Comparison of ENCODE assay signal across 1 cellular context in the genomic region with DNA sequence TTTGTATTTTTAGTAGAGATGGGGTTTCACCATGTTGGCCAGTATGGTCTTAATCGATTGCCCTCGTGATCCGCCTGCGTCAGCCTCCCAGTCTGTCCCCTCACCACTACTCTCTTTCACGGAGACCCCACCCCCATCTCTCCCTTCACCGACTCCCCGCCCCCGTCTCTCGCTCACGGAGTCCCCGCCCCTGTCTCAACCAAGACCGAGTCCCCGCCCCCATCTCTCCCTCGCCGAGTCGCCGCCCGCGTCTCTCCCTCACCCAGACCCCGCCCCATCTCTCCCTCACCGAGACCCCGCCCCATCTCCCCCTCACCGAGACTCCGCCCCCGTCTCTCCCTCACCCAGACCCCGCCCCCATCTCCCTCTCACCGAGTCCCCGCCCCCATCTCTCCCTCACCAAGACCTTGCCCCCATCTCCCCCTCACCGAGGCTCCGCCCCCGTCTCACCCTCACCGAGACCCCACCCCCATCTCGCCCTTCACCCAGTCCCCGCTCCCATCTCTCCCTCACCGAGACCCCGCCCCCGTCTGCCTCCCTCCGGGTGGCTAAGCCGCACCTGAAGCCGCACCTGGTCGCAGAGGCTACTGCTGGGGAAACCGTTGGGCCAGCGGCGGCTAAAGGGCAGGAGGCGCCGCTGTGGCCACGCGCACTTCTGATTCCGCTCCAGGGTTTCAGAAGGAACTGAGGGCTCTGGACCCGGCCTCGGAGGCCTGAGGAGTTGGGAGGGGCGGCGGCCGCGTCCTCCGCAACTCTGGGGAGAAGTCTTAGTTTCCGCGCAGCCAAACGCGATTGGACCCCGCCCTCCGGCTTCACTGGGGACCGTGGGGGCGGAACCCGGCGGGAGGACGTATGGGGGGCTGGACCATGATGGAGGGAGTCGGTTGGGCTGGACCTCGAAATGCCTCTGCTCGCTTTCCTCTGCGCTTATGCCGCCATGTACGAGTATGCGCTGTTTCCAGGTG.
TF ChIP-seq lines count a peak whose summit lies in the region.

No MANE protein-coding gene starts in this region.

TF ChIP-seq in HepG2, 621 proteins besides CTCF, POLR2A, EP300 and RAD21 (continued from another document and continues in another):
- TF ChIP-seq ZBTB40 (IDR thresholded peaks at IDR 0.05), result no peak
- 0 out of 2 replicates have a peak, but pooled peaks have one; percentile 21 for TF ChIP-seq ZBTB40 (CRISPR knock-in tag; IDR thresholded peaks at IDR 0.05)
- TF ChIP-seq ZNF143 (CRISPR knock-in tag; IDR thresholded peaks at IDR 0.05), result no peak
- TF ChIP-seq RFX1 (IDR thresholded peaks at IDR 0.05), result no peak
- TF ChIP-seq, protein P1, sequence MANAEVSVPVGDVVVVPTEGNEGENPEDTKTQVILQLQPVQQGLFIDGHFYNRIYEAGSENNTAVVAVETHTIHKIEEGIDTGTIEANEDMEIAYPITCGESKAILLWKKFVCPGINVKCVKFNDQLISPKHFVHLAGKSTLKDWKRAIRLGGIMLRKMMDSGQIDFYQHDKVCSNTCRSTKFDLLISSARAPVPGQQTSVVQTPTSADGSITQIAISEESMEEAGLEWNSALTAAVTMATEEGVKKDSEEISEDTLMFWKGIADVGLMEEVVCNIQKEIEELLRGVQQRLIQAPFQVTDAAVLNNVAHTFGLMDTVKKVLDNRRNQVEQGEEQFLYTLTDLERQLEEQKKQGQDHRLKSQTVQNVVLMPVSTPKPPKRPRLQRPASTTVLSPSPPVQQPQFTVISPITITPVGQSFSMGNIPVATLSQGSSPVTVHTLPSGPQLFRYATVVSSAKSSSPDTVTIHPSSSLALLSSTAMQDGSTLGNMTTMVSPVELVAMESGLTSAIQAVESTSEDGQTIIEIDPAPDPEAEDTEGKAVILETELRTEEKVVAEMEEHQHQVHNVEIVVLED (CRISPR knock-in tag; IDR thresholded peaks at IDR 0.05; ENCODE audit: borderline replicate concordance), result peak; percentile 69; the same call in 1 of the 2 replicates
- TF ChIP-seq NFRKB (IDR thresholded peaks at IDR 0.05), result no peak
- TF ChIP-seq, protein P2, sequence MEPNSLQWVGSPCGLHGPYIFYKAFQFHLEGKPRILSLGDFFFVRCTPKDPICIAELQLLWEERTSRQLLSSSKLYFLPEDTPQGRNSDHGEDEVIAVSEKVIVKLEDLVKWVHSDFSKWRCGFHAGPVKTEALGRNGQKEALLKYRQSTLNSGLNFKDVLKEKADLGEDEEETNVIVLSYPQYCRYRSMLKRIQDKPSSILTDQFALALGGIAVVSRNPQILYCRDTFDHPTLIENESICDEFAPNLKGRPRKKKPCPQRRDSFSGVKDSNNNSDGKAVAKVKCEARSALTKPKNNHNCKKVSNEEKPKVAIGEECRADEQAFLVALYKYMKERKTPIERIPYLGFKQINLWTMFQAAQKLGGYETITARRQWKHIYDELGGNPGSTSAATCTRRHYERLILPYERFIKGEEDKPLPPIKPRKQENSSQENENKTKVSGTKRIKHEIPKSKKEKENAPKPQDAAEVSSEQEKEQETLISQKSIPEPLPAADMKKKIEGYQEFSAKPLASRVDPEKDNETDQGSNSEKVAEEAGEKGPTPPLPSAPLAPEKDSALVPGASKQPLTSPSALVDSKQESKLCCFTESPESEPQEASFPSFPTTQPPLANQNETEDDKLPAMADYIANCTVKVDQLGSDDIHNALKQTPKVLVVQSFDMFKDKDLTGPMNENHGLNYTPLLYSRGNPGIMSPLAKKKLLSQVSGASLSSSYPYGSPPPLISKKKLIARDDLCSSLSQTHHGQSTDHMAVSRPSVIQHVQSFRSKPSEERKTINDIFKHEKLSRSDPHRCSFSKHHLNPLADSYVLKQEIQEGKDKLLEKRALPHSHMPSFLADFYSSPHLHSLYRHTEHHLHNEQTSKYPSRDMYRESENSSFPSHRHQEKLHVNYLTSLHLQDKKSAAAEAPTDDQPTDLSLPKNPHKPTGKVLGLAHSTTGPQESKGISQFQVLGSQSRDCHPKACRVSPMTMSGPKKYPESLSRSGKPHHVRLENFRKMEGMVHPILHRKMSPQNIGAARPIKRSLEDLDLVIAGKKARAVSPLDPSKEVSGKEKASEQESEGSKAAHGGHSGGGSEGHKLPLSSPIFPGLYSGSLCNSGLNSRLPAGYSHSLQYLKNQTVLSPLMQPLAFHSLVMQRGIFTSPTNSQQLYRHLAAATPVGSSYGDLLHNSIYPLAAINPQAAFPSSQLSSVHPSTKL (CRISPR knock-in tag; IDR thresholded peaks at IDR 0.05), result peak; percentile 22; the same call in 1 of the 2 replicates
- peak; percentile 26; the same call in 1 of the 2 replicates for TF ChIP-seq ZSCAN21 (CRISPR knock-in tag; IDR thresholded peaks at IDR 0.05; ENCODE audit: borderline replicate concordance)
- TF ChIP-seq ELF1 (CRISPR knock-in tag; IDR thresholded peaks at IDR 0.05), result no peak; the same call in 1 of the 2 replicates
- TF ChIP-seq ZNF567 (CRISPR knock-in tag; IDR thresholded peaks at IDR 0.05; ENCODE audit: borderline replicate concordance), result no peak
- no peak; the same call in 1 of the 2 replicates for TF ChIP-seq CHD4 (IDR thresholded peaks at IDR 0.05; ENCODE audit: borderline replicate concordance, low read length)
- TF ChIP-seq GATAD1 (CRISPR knock-in tag; IDR thresholded peaks at IDR 0.05), result no peak
- TF ChIP-seq ZNF883 (CRISPR knock-in tag; IDR thresholded peaks at IDR 0.05; ENCODE audit: not compliant biosample characterization), result no peak
- TF ChIP-seq LRRFIP1 (CRISPR knock-in tag; conservative IDR thresholded peaks at IDR 0.05), result no peak
- TF ChIP-seq POGZ (CRISPR knock-in tag; IDR thresholded peaks at IDR 0.05), result no peak
- no peak; a peak in 1 of 4 replicates for TF ChIP-seq KLF16 (CRISPR knock-in tag; IDR thresholded peaks at IDR 0.05)
- peak; percentile 74 for TF ChIP-seq PAXIP1 (CRISPR knock-in tag; conservative IDR thresholded peaks at IDR 0.05)
- TF ChIP-seq PLRG1 (conservative IDR thresholded peaks at IDR 0.05), result no peak
- TF ChIP-seq CREB1 (IDR thresholded peaks at IDR 0.05), result no peak
- TF ChIP-seq CREB1 (CRISPR knock-in tag; IDR thresholded peaks at IDR 0.05), result no peak; the same call in 1 of the 2 replicates
- TF ChIP-seq ZKSCAN8 (CRISPR knock-in tag; IDR thresholded peaks at IDR 0.05; ENCODE audit: borderline replicate concordance), result no peak
- TF ChIP-seq ZFP90 (CRISPR knock-in tag; IDR thresholded peaks at IDR 0.05; ENCODE audit: borderline replicate concordance), result no peak
- TF ChIP-seq FOXK1 (CRISPR knock-in tag; IDR thresholded peaks at IDR 0.05; ENCODE audit: borderline replicate concordance, low read depth), result no peak
- TF ChIP-seq ISL2 (CRISPR knock-in tag; IDR thresholded peaks at IDR 0.05), result no peak
- TF ChIP-seq POLR2G (IDR thresholded peaks at IDR 0.05; ENCODE audit: low read depth, low read length), result peak; percentile 81
- no peak for TF ChIP-seq ZBTB1 (CRISPR knock-in tag; IDR thresholded peaks at IDR 0.05; ENCODE audit: borderline replicate concordance)
- TF ChIP-seq ZNF121 (CRISPR knock-in tag; IDR thresholded peaks at IDR 0.05), result no peak
- TF ChIP-seq ZC3H13 (CRISPR knock-in tag; IDR thresholded peaks at IDR 0.05), result no peak
- TF ChIP-seq ZNF782 (CRISPR knock-in tag; IDR thresholded peaks at IDR 0.05; ENCODE audit: borderline replicate concordance), result no peak
- TF ChIP-seq ARNTL (CRISPR knock-in tag; IDR thresholded peaks at IDR 0.05), result no peak
- no peak for TF ChIP-seq ZFP36L2 (CRISPR knock-in tag; IDR thresholded peaks at IDR 0.05)
